In genomic region chr2:175152242-175152641, GRCh38 we compare ENCODE assay signal across 10 cellular contexts. TPM values are rescaled to one million over a fixed set of nuclear protein-coding genes. Genes with fewer than 3 reads are reported as not detected.
DNase-seq lines count a peak whose midpoint lies in the region; ATAC-seq and TF ChIP-seq lines count a peak whose summit lies in the region.
"Had no signal": no experiment of that assay in that cellular context is flagged by ENCODE, and none has a peak within 500 bp of the region (broad histone marks: within the 10 kb centered on the region; RNA-seq: fewer than 3 reads in every experiment).

No MANE protein-coding gene starts in this region.

- H3K9me3 Mint-ChIP-seq in MCF 10A (ENCODE audit: unreplicated experiment) (no peaks in the 10 kb centered on the region), CD14-positive monocyte (no peaks in the 10 kb centered on the region)

- peaks cover 68% of the 10 kb centered on the region for H4K20me1 ChIP-seq in PC-9 (ENCODE audit: insufficient read depth)

- H3K27ac ChIP-seq in breast epithelium (no peak overlapping the region), PC-9 (no peak overlapping the region)

- TF ChIP-seq CTCF in MCF 10A (IDR thresholded peaks at IDR 0.05; ENCODE audit: unreplicated experiment) (no peak), breast epithelium (IDR thresholded peaks at IDR 0.05) (no peak), CD14-positive monocyte (IDR thresholded peaks at IDR 0.05) (no peak), PC-9 (conservative IDR thresholded peaks at IDR 0.05) (no peak)

- DNase-seq in MCF 10A (ENCODE audit: unreplicated experiment) (peak; percentile 31), breast epithelium (ENCODE audit: low spot score in 2 of 2) (no peak), CD14-positive monocyte (ENCODE audit: low spot score) (no peak), DMS79 (lab: John Stamatoyannopoulos, UW) (no peak), PC-9 (no peak), DMS153 (lab: John Stamatoyannopoulos, UW) (no peak)
- DNase-seq: mesendoderm, NCI-H1048 had no signal

- H3F3A ChIP-seq in PC-9 (ENCODE audit: insufficient read depth, low read depth): peaks cover 21% of the 10 kb centered on the region

- H3K4me3 ChIP-seq in breast epithelium (no peak overlapping the region), PC-9 (no peak overlapping the region)

- no peaks in the 10 kb centered on the region; the same call in 1 of the 2 replicates for H3K9me2 ChIP-seq in PC-9 (ENCODE audit: insufficient read depth)

- H3K36me3 Mint-ChIP-seq in MCF 10A (ENCODE audit: insufficient read depth, unreplicated experiment) (peaks cover 17% of the 10 kb centered on the region), CD14-positive monocyte (peaks cover 20 to 26% of the 10 kb centered on the region in 2 donors)

- H3K36me3 ChIP-seq in breast epithelium (no peaks in the 10 kb centered on the region), PC-9 (ENCODE audit: low read depth) (peaks cover 9% of the 10 kb centered on the region)

- H3K9me3 ChIP-seq in breast epithelium (no peaks in the 10 kb centered on the region), PC-9 (ENCODE audit: insufficient read depth, low read depth) (no peaks in the 10 kb centered on the region)

- CTCF ChIA-PET in MCF 10A (lab: Yijun Ruan, JAX): no interaction called here
- CTCF ChIA-PET in PC-9 (lab: Charles Lee): no interaction called here

- no peaks in the 10 kb centered on the region for H3K4me1 ChIP-seq in breast epithelium
- H3K4me1 ChIP-seq in PC-9 (replicated peaks; ENCODE audit: insufficient read depth): peaks cover 25% of the 10 kb centered on the region

- ATAC-seq in HG02678 (IDR thresholded peaks at IDR 0.05; ENCODE audit: unreplicated experiment) (peak; percentile 77), HG03521 (IDR thresholded peaks at IDR 0.05; ENCODE audit: unreplicated experiment) (peak; percentile 73)

- H3K4me2 ChIP-seq in PC-9: no peak overlapping the region

- peaks cover 91% of the 10 kb centered on the region for H3K79me2 ChIP-seq in PC-9 (ENCODE audit: low read depth)

- H3K27ac Mint-ChIP-seq in MCF 10A (ENCODE audit: low read depth, unreplicated experiment): peak overlapping the region; percentile 39
- no peak overlapping the region for H3K27ac Mint-ChIP-seq in CD14-positive monocyte

- intact Hi-C loops in MCF 10A (cut with micrococcal nuclease) (no loop called here), breast epithelium (cut with DNase I; ENCODE audit: low total_unique reads) (no loop called here), CD14-positive monocyte (cut with micrococcal nuclease) (no loop called here), PC-9 (cut with micrococcal nuclease; ENCODE audit: unreplicated experiment) (no loop called here)

- no peak for TF ChIP-seq POLR2A in breast epithelium (IDR thresholded peaks at IDR 0.05)

- no peaks in the 10 kb centered on the region for H3K27me3 ChIP-seq in breast epithelium
- no peaks in the 10 kb centered on the region for H3K27me3 ChIP-seq in PC-9 (ENCODE audit: insufficient read depth, low read depth)

- H3K4me1 Mint-ChIP-seq in MCF 10A (ENCODE audit: insufficient read depth, unreplicated experiment): peaks cover 28% of the 10 kb centered on the region
- peaks cover 8% of the 10 kb centered on the region for H3K4me1 Mint-ChIP-seq in CD14-positive monocyte

- H3K4me3 Mint-ChIP-seq in MCF 10A (ENCODE audit: unreplicated experiment) (no peak overlapping the region), CD14-positive monocyte (no peak overlapping the region)

- POLR2A ChIA-PET in MCF 10A (lab: Yijun Ruan, JAX): interaction anchor here (0.5 to 1.6 kb wide), 7 partner anchors 10 to 1761 kb away, joined by 3 to 13 read pairs (median 3); partner anchors contain the start of gene ATF2
- POLR2A ChIA-PET in PC-9 (lab: Charles Lee; ENCODE audit: unreplicated experiment): no interaction called here

- no peak overlapping the region for H2AFZ ChIP-seq in PC-9

- H3K27me3 Mint-ChIP-seq in MCF 10A (ENCODE audit: insufficient read depth, unreplicated experiment): no peaks in the 10 kb centered on the region
- H3K27me3 Mint-ChIP-seq in CD14-positive monocyte (ENCODE audit: low read depth in 3 of 3): no peaks in the 10 kb centered on the region

- BruUV-seq in MCF 10A (replicated peaks; lab: Mats Ljungman, UMichigan) (no TSS peak), PC-9 (replicated peaks; lab: Mats Ljungman, UMichigan) (no TSS peak)

RNA-seq across cellular contexts. Expression of gene ATF2, which starts 15.8 kb away (rescaled TPM):
- total RNA-seq in MCF 10A (2022) (58.5 and 63.9 TPM in 2 replicates), breast epithelium (10 to 100 TPM; 57.0 to 71.7 (median 61.0) TPM), PC-9 (2021) (80.9 and 94.5 TPM in 2 replicates)
- polyA plus RNA-seq in CD14-positive monocyte: 10 to 100 TPM; 17.4 to 22.1 TPM

RNA-seq across cellular contexts. Expression of gene ATP5MC3, which starts 29.3 kb away (rescaled TPM):
- total RNA-seq in MCF 10A (2022): 256 and 277 TPM in 2 replicates
- 100 to 1,000 TPM; 112 to 125 (median 122) TPM for total RNA-seq in breast epithelium
- 100 to 1,000 TPM; 493 to 533 TPM for polyA plus RNA-seq in CD14-positive monocyte
- total RNA-seq in PC-9 (2021): 450 and 528 TPM in 2 replicates
